Comparison of ENCODE assay signal across 7 cellular contexts in genomic region chr19:48329167-48329891, GRCh38. TPM values are rescaled to one million over a fixed set of nuclear protein-coding genes. Genes with fewer than 3 reads are reported as not detected.
A peak's percentile ranks its signal among the peaks of the same experiment; 100 is the strongest.
DNase-seq lines count a peak whose midpoint lies in the region; ATAC-seq and TF ChIP-seq lines count a peak whose summit lies in the region.

No MANE protein-coding gene starts in this region.

- no peaks in the 10 kb centered on the region for H3K79me2 ChIP-seq in H9 (ENCODE audit: insufficient read depth, low read length)

- peak overlapping the region; percentile 56 for H3K4me2 ChIP-seq in H9 (ENCODE audit: insufficient read depth, insufficient read length, low read length)

- peak overlapping the region in 1 of 3 experiments; percentile 40; a peak in 1 of 7 replicates for H3K27ac Mint-ChIP-seq in H9
- peak overlapping the region; percentile 92 for H3K27ac Mint-ChIP-seq in memory B cell

- H2BK15ac ChIP-seq in H9 (ENCODE audit: low read depth, low read length): no peak overlapping the region

- peaks cover 22% of the 10 kb centered on the region for H3K23me2 ChIP-seq in H9 (ENCODE audit: insufficient read length, low read depth, low read length, poor library complexity, severe bottlenecking)

- no peak overlapping the region for H2BK5ac ChIP-seq in H9 (ENCODE audit: insufficient read length, low read length)

- H3K27ac ChIP-seq in H9 (ENCODE audit: insufficient read length, low read depth, low read length): no peak overlapping the region
- H3K27ac ChIP-seq in uterus: peak overlapping the region; percentile 85 to 91

- H4K91ac ChIP-seq in H9 (ENCODE audit: insufficient read length, low read depth, low read length): no peak overlapping the region

- in situ Hi-C loops in astrocyte of the cerebellum (cut with HindIII; ENCODE audit: low sequenced_read_pairs): no loop called here

- H3K4me1 ChIP-seq in H9 (ENCODE audit: insufficient read depth, low read length) (peaks cover 3% of the 10 kb centered on the region; the same call in 1 of the 2 replicates), uterus (peaks cover 5 to 11% of the 10 kb centered on the region in 2 donors)

- no peak overlapping the region for H2BK12ac ChIP-seq in H9 (ENCODE audit: insufficient read length, low read depth, low read length)

- no peak overlapping the region for H2AFZ ChIP-seq in H9 (ENCODE audit: low read length)

- no peak overlapping the region for H4K5ac ChIP-seq in H9 (ENCODE audit: insufficient read length, low read depth, low read length)

- no peak overlapping the region for H4K8ac ChIP-seq in H9 (replicated peaks; ENCODE audit: insufficient read length, low read depth, low read length)

- H2BK120ac ChIP-seq in H9 (ENCODE audit: low read depth, low read length, poor library complexity, severe bottlenecking): no peak overlapping the region

- H3K27me3 Mint-ChIP-seq in H9 (ENCODE audit: low read depth) (peaks cover 21% of the 10 kb centered on the region), memory B cell (no peaks in the 10 kb centered on the region)

- peaks cover 3 to 4% of the 10 kb centered on the region in 2 experiments; a peak in 3 of 5 replicates for H3K9me3 Mint-ChIP-seq in H9
- no peaks in the 10 kb centered on the region for H3K9me3 Mint-ChIP-seq in memory B cell

- H3K4me3 Mint-ChIP-seq in H9: peak overlapping the region; percentile 84 to 90
- H3K4me3 Mint-ChIP-seq in memory B cell: peak overlapping the region; percentile 79

- H4K20me1 ChIP-seq in H9 (ENCODE audit: control insufficient read depth, insufficient read depth, insufficient read length): no peaks in the 10 kb centered on the region

- H3K9me3 ChIP-seq in H9 (ENCODE audit: control insufficient read depth, low read depth, low read length) (no peaks in the 10 kb centered on the region), uterus (no peaks in the 10 kb centered on the region)

- no peak overlapping the region for H3K23ac ChIP-seq in H9 (ENCODE audit: insufficient read length, low read depth, low read length)

- H3K27me3 ChIP-seq in H9 (ENCODE audit: insufficient read depth, low read length) (no peaks in the 10 kb centered on the region), uterus (no peaks in the 10 kb centered on the region)

- peak; percentile 58 for TF ChIP-seq POLR2A in Raji (IDR thresholded peaks at IDR 0.05; ENCODE audit: insufficient read depth, low read depth, low read length)
- no peak for TF ChIP-seq POLR2A in uterus (IDR thresholded peaks at IDR 0.05)

- peak overlapping the region; percentile 16 for H3K4me3 ChIP-seq in astrocyte of the cerebellum (ENCODE audit: low read depth, low read length)
- no peak overlapping the region for H3K4me3 ChIP-seq in uterus

- no CpG with 5 or more reads among the region's 15 CpGs for WGBS in H9 (ENCODE audit: extremely low coverage, insufficient read length, low lambda C conversion rate)

- ATAC-seq in memory B cell (ENCODE audit: low read depth): no peak

- intact Hi-C loops in uterus (cut with DNase I; ENCODE audit: low total_unique reads): no loop called here

- no peak overlapping the region for H3K18ac ChIP-seq in H9 (ENCODE audit: insufficient read length, low read depth, low read length)

- no peaks in the 10 kb centered on the region for H3K36me3 ChIP-seq in uterus

- no peak overlapping the region for H3T11ph ChIP-seq in H9 (ENCODE audit: low read length)

- H3K14ac ChIP-seq in H9 (ENCODE audit: insufficient read depth, low read length): no peak overlapping the region

- TF ChIP-seq CTCF in H9 (conservative IDR thresholded peaks at IDR 0.05) (no peak), astrocyte of the cerebellum (IDR thresholded peaks at IDR 0.05; ENCODE audit: low read depth, low read length, missing control alignments) (no peak), uterus (IDR thresholded peaks at IDR 0.05) (no peak)

- no peak overlapping the region for H2AK5ac ChIP-seq in H9 (ENCODE audit: insufficient read length, low read length)

- DNase-seq in H9 (peak; percentile 61), astrocyte of the cerebellum (ENCODE audit: low read depth) (no peak), memory B cell (ENCODE audit: low spot score in 2 of 2) (no peak), uterus (peak in 1 of 2 donors; percentile 60), GOT3 (lab: John Stamatoyannopoulos, UW) (no peak), NCI-H1092 (lab: John Stamatoyannopoulos, UW) (no peak)

- no peaks in the 10 kb centered on the region for H3K79me1 ChIP-seq in H9 (ENCODE audit: insufficient read depth, low read depth, low read length, poor library complexity, severe bottlenecking)

- no peak overlapping the region for H3K4ac ChIP-seq in H9 (ENCODE audit: low read depth, low read length)

- H3K56ac ChIP-seq in H9 (ENCODE audit: insufficient read length, low read depth, low read length): no peak overlapping the region

- no peak overlapping the region for H2BK20ac ChIP-seq in H9 (ENCODE audit: low read depth, low read length, poor library complexity, severe bottlenecking)

- H3K9ac ChIP-seq in H9 (ENCODE audit: extremely low read depth, insufficient read length, low read length): no peak overlapping the region

- H3K4me1 Mint-ChIP-seq in H9: peaks cover 46 to 51% of the 10 kb centered on the region in 2 experiments
- peaks cover 50% of the 10 kb centered on the region for H3K4me1 Mint-ChIP-seq in memory B cell

- H3K36me3 Mint-ChIP-seq in H9 (ENCODE audit: insufficient read depth in 1 of 3, low read depth in 3 of 3) (peaks cover 3 to 5% (median 4%) of the 10 kb centered on the region in 3 experiments; a peak in 5 of 7 replicates), memory B cell (peaks cover 33% of the 10 kb centered on the region)

RNA-seq across cellular contexts. Expression of gene EMP3, which starts 4.0 kb away (rescaled TPM):
- 9.6 and 13.2 TPM in 2 replicates for total RNA-seq in H9 (2021)
- total RNA-seq in uterus: 100 to 1,000 TPM in 1 of 4 donors, 10 to 100 TPM in 3; 23.8 to 147 (median 45.2) TPM

RNA-seq across cellular contexts. Expression of gene TMEM143, which starts 34.4 kb away (rescaled TPM):
- total RNA-seq in H9 (2021) (15.2 and 16.0 TPM in 2 replicates), uterus (1 to 10 TPM in 3 of 4 donors, under 1 TPM in 1; 0.88 to 6.7 (median 5.8) TPM)

RNA-seq across cellular contexts. Expression of gene SYNGR4, which starts 34.8 kb away (rescaled TPM):
- total RNA-seq in H9 (2021) (0.31 TPM in 1 of 2 replicates, not detected in the other), uterus (not detected)

RNA-seq across cellular contexts. Expression of gene ZNF114, which starts 59.4 kb away (rescaled TPM):
- 20.2 and 20.3 TPM in 2 replicates for total RNA-seq in H9 (2021)
- total RNA-seq in uterus: 10 to 100 TPM in 1 of 4 donors, 1 to 10 TPM in 1, under 1 TPM in 1, not detected in 1; under 0.01 to 15.3 (median 2.0) TPM
